14 cellular contexts compared by ENCODE assay signal in the genomic region with DNA sequence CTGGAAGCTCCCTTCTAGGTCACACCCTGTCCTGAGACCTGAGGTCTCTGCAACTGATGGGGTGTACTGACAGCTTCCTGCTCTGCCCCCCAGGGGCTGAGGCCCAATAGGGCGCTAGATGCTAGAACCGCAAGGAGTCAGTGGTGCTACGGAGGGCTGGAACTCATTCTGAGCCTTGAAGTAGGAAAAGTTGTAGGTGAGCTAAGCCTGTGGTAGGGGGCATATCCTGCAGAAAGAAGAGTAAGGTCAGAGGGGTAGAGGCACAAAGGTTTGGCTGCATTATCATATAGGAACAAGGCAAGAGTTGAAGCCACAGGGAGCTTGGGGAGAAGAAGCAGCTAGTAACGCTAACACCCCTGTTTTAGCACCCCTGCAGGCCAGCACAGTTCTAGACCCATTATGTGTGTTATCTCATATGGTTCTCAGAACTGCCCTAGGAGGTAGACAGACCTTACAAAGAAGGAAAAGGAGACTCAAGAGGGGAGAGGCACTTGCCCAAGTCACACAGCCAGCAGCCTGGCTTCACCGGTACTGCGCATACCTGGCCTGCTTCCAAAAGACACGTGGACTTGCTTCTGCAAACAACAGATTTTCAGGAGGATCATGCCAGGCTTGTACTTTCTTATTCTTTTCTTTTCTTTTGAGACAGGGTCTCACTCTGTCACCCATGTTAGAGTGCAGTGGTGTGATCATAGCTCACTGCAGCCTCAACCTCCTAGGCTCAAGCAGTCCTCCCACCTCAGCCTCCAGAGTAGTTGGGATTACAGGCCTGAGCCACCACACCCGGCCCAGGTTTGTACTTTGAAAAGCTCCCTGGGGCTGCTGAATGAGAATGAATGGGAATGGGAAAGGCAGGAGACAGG.
DNase-seq lines count a peak whose midpoint lies in the region; ATAC-seq and TF ChIP-seq lines count a peak whose summit lies in the region.
"Had no signal": no experiment of that assay in that cellular context is flagged by ENCODE, and none has a peak within 500 bp of the region (broad histone marks: within the 10 kb centered on the region; RNA-seq: fewer than 3 reads in every experiment).

No MANE protein-coding gene starts in this region.

- H3K9me3 Mint-ChIP-seq in activated T-helper 17 cell treated with anti-CD3 and anti-CD28 coated beads, Interleukin-2, amount 50 U/mL, for 72 hours = no peaks in the 10 kb centered on the region
- H3K9me3 Mint-ChIP-seq in activated T-cell treated with anti-CD3 and anti-CD28 coated beads, Interleukin-2, amount 50 U/mL, for 24 hours = no peaks in the 10 kb centered on the region

- H3K36me3 ChIP-seq in gastrocnemius medialis (no peaks in the 10 kb centered on the region), hepatocyte (replicated peaks; ENCODE audit: insufficient read depth, low read depth) (no peaks in the 10 kb centered on the region)

- H3K9me2 ChIP-seq in hepatocyte (replicated peaks; ENCODE audit: insufficient read depth) = no peaks in the 10 kb centered on the region

- H3K79me2 ChIP-seq in hepatocyte = no peaks in the 10 kb centered on the region

- ATAC-seq in activated T-helper 17 cell treated with anti-CD3 and anti-CD28 coated beads, Interleukin-2, amount 50 U/mL, for 72 hours (replicated peaks) = no peak
- ATAC-seq in left ventricle myocardium superior = peak; percentile 10
- ATAC-seq in gastrocnemius medialis = peak; percentile 19 to 57
- ATAC-seq in HG03095 (IDR thresholded peaks at IDR 0.05; ENCODE audit: unreplicated experiment) = no peak
- ATAC-seq: foreskin keratinocyte had no signal

- peak overlapping the region; percentile 76 to 89 (median 82) for H3K27ac ChIP-seq in gastrocnemius medialis
- no peak overlapping the region for H3K27ac ChIP-seq in hepatocyte
- H3K27ac ChIP-seq: foreskin keratinocyte had no signal

- DNase-seq in DMS 273 (lab: John Stamatoyannopoulos, UW; ENCODE audit: unreplicated experiment) (peak; percentile 21), DMS 273 treated with DMSO at 0.1 percent for 48 hours (lab: John Stamatoyannopoulos, UW) (no peak), left ventricle myocardium superior (no peak), gastrocnemius medialis (peak; percentile 65 to 67), hepatocyte (ENCODE audit: low spot score) (no peak)
- DNase-seq in activated T-cell treated with anti-CD3 and anti-CD28 coated beads, Interleukin-2, amount 50 U/mL, for 24 hours = no peak
- DNase-seq: 8988T; cortex of kidney; foreskin keratinocyte; NCI-H510A; nucleus accumbens; stimulated activated CD4-positive, alpha-beta T cell treated with anti-CD3 and anti-CD28 coated beads, Interleukin-2, amount 100 ng/mL, for 48 hours had no signal

- no peak for TF ChIP-seq POLR2A in gastrocnemius medialis (IDR thresholded peaks at IDR 0.05)

- in situ Hi-C loops in gastrocnemius medialis (cut with MboI; ENCODE audit: low sequenced_read_pairs in 4 of 4) = no loop called here

- no peak overlapping the region for H2AFZ ChIP-seq in hepatocyte

- no peaks in the 10 kb centered on the region for H3K9me3 ChIP-seq in gastrocnemius medialis
- H3K9me3 ChIP-seq in hepatocyte (ENCODE audit: low read depth) = no peaks in the 10 kb centered on the region

- peak overlapping the region; percentile 53 for H3K27ac Mint-ChIP-seq in activated T-helper 17 cell treated with anti-CD3 and anti-CD28 coated beads, Interleukin-2, amount 50 U/mL, for 72 hours
- no peak overlapping the region for H3K27ac Mint-ChIP-seq in activated T-cell treated with anti-CD3 and anti-CD28 coated beads, Interleukin-2, amount 50 U/mL, for 24 hours

- H3K4me3 ChIP-seq in gastrocnemius medialis (no peak overlapping the region), hepatocyte (no peak overlapping the region)

- H3K4me2 ChIP-seq in hepatocyte = no peak overlapping the region

- TF ChIP-seq CTCF in gastrocnemius medialis (IDR thresholded peaks at IDR 0.05 in 4 of 5, conservative IDR thresholded peaks at IDR 0.05 in 1 of 5) (no peak), hepatocyte (IDR thresholded peaks at IDR 0.05; ENCODE audit: poor library complexity) (no peak)

- intact Hi-C loops in left ventricle myocardium superior (cut with micrococcal nuclease) (no loop called here), gastrocnemius medialis (cut with DNase I; ENCODE audit: low total_unique reads) (no loop called here)

- H3K27me3 ChIP-seq in gastrocnemius medialis (no peaks in the 10 kb centered on the region), hepatocyte (no peaks in the 10 kb centered on the region)
- H3K27me3 ChIP-seq: foreskin keratinocyte had no signal

- H3K4me3 Mint-ChIP-seq in activated T-helper 17 cell treated with anti-CD3 and anti-CD28 coated beads, Interleukin-2, amount 50 U/mL, for 72 hours = no peak overlapping the region
- no peak overlapping the region for H3K4me3 Mint-ChIP-seq in activated T-cell treated with anti-CD3 and anti-CD28 coated beads, Interleukin-2, amount 50 U/mL, for 24 hours

- H3K27me3 Mint-ChIP-seq in activated T-helper 17 cell treated with anti-CD3 and anti-CD28 coated beads, Interleukin-2, amount 50 U/mL, for 72 hours = peaks cover 6% of the 10 kb centered on the region
- peaks cover 10% of the 10 kb centered on the region for H3K27me3 Mint-ChIP-seq in activated T-cell treated with anti-CD3 and anti-CD28 coated beads, Interleukin-2, amount 50 U/mL, for 24 hours

- no peaks in the 10 kb centered on the region for H3K4me1 Mint-ChIP-seq in activated T-helper 17 cell treated with anti-CD3 and anti-CD28 coated beads, Interleukin-2, amount 50 U/mL, for 72 hours
- no peaks in the 10 kb centered on the region for H3K4me1 Mint-ChIP-seq in activated T-cell treated with anti-CD3 and anti-CD28 coated beads, Interleukin-2, amount 50 U/mL, for 24 hours (ENCODE audit: low read depth)

- no peaks in the 10 kb centered on the region for H3K36me3 Mint-ChIP-seq in activated T-helper 17 cell treated with anti-CD3 and anti-CD28 coated beads, Interleukin-2, amount 50 U/mL, for 72 hours (ENCODE audit: low read depth)
- H3K36me3 Mint-ChIP-seq in activated T-cell treated with anti-CD3 and anti-CD28 coated beads, Interleukin-2, amount 50 U/mL, for 24 hours (ENCODE audit: low read depth) = no peaks in the 10 kb centered on the region

- WGBS in hepatocyte (ENCODE audit: low lambda C conversion rate, missing lambda C conversion rate) = 84% methylated on average over 8 of the region's 8 CpGs

- H3K4me1 ChIP-seq in gastrocnemius medialis (peaks cover 32 to 37% of the 10 kb centered on the region in 2 donors), hepatocyte (ENCODE audit: insufficient read depth) (peaks cover 23% of the 10 kb centered on the region)

- no peaks in the 10 kb centered on the region for H4K20me1 ChIP-seq in hepatocyte (ENCODE audit: insufficient read depth, poor library complexity, severe bottlenecking)

Comparison
In these comparisons a context has a peak if more than half of its experiments do, and no peak if none do; other contexts are left out.
1. DNase-seq: peak in DMS 273 (single experiment) and gastrocnemius medialis (2 of 2); none in DMS 273 treated with DMSO at 0.1 percent for 48 hours (single experiment), left ventricle myocardium superior (single experiment), activated T-cell treated with anti-CD3 and anti-CD28 coated beads, Interleukin-2, amount 50 U/mL, for 24 hours (single experiment) and hepatocyte (single experiment).
2. ATAC-seq: peak in left ventricle myocardium superior (single experiment) and gastrocnemius medialis (2 of 2); none in activated T-helper 17 cell treated with anti-CD3 and anti-CD28 coated beads, Interleukin-2, amount 50 U/mL, for 72 hours (single experiment) and HG03095 (single experiment).